ENCODE assay signal across 8 cellular contexts in genomic region chr17:43360376-43360738, GRCh38. TPM values are rescaled to one million over a fixed set of nuclear protein-coding genes. Genes with fewer than 3 reads are reported as not detected.
DNase-seq lines count a peak whose midpoint lies in the region; ATAC-seq and TF ChIP-seq lines count a peak whose summit lies in the region.

No MANE protein-coding gene starts in this region.

- POLR2A ChIA-PET in GM10248 (lab: Yijun Ruan, JAX): interaction anchor here (0.6 to 3.0 kb wide), 31 partner anchors 8 to 972 kb away, joined by 3 to 50 read pairs (median 4); partner anchors contain the start of genes ARL4D, DHX8, HDAC5 and RETREG3
- POLR2A ChIA-PET in activated CD8-positive, alpha-beta T cell treated with anti-CD3 and anti-CD28 coated beads for 36 hours (lab: Charles Lee): interaction anchor here (0.6 to 8.3 kb wide), 24 partner anchors 10 to 362 kb away, joined by 3 to 199 read pairs (median 8); partner anchors contain the start of genes ARL4D, BRCA1, DHX8 and NBR1

- H3K9ac ChIP-seq in mucosa of stomach (ENCODE audit: low read length): peak overlapping the region; percentile 66

- H3K4me3 ChIP-seq in mucosa of stomach (ENCODE audit: low read length): peak overlapping the region; percentile 42

- peaks cover 4% of the 10 kb centered on the region for H3K27me3 Mint-ChIP-seq in activated CD8-positive, alpha-beta T cell treated with anti-CD3 and anti-CD28 coated beads for 36 hours
- peaks cover 6 to 9% of the 10 kb centered on the region in 2 donors for H3K27me3 Mint-ChIP-seq in effector memory CD8-positive, alpha-beta T cell
- H3K27me3 Mint-ChIP-seq in glutamatergic neuron (ENCODE audit: unreplicated experiment): peaks cover 12% of the 10 kb centered on the region

- peaks cover 4% of the 10 kb centered on the region for H3K36me3 Mint-ChIP-seq in activated CD8-positive, alpha-beta T cell treated with anti-CD3 and anti-CD28 coated beads for 36 hours (ENCODE audit: low read depth)
- peaks cover 52% of the 10 kb centered on the region for H3K36me3 Mint-ChIP-seq in effector memory CD8-positive, alpha-beta T cell (ENCODE audit: insufficient read depth)
- no peaks in the 10 kb centered on the region for H3K36me3 Mint-ChIP-seq in glutamatergic neuron (ENCODE audit: unreplicated experiment)

- peak; percentile 26 for ATAC-seq in HG02885 (IDR thresholded peaks at IDR 0.05; ENCODE audit: poor library complexity, unreplicated experiment)
- peak; percentile 48 for ATAC-seq in activated CD8-positive, alpha-beta T cell treated with anti-CD3 and anti-CD28 coated beads for 36 hours
- peak; percentile 58 for ATAC-seq in effector memory CD8-positive, alpha-beta T cell (replicated peaks)

- H3K4me1 Mint-ChIP-seq in activated CD8-positive, alpha-beta T cell treated with anti-CD3 and anti-CD28 coated beads for 36 hours (ENCODE audit: low read depth): peaks cover 38% of the 10 kb centered on the region
- peaks cover 30 to 37% of the 10 kb centered on the region in 2 donors for H3K4me1 Mint-ChIP-seq in effector memory CD8-positive, alpha-beta T cell (ENCODE audit: low read depth in 2 of 2)
- H3K4me1 Mint-ChIP-seq in glutamatergic neuron (ENCODE audit: low read depth, unreplicated experiment): no peaks in the 10 kb centered on the region

- peak overlapping the region; percentile 99 for H3K27ac Mint-ChIP-seq in activated CD8-positive, alpha-beta T cell treated with anti-CD3 and anti-CD28 coated beads for 36 hours
- H3K27ac Mint-ChIP-seq in effector memory CD8-positive, alpha-beta T cell: peak overlapping the region; percentile 100
- H3K27ac Mint-ChIP-seq in glutamatergic neuron (ENCODE audit: unreplicated experiment): no peak overlapping the region

- TF ChIP-seq CTCF in GM10248 (IDR thresholded peaks at IDR 0.05; ENCODE audit: control extremely low read depth, extremely low read depth, low read depth, missing control alignments) (no peak), glutamatergic neuron (IDR thresholded peaks at IDR 0.05; ENCODE audit: partially characterized antibody, unreplicated experiment) (no peak)
- TF ChIP-seq CTCF in activated CD8-positive, alpha-beta T cell treated with anti-CD3 and anti-CD28 coated beads for 36 hours (IDR thresholded peaks at IDR 0.05): no peak

- peak overlapping the region; percentile 83 for H3K4me3 Mint-ChIP-seq in activated CD8-positive, alpha-beta T cell treated with anti-CD3 and anti-CD28 coated beads for 36 hours
- H3K4me3 Mint-ChIP-seq in effector memory CD8-positive, alpha-beta T cell: peak overlapping the region; percentile 81 to 84
- no peak overlapping the region for H3K4me3 Mint-ChIP-seq in glutamatergic neuron (ENCODE audit: unreplicated experiment)

- DNase-seq in GM10248 (ENCODE audit: extremely low spot score): peak; percentile 47
- DNase-seq in NCI-H524 treated with DMSO at 0.1 percent for 48 hours (lab: John Stamatoyannopoulos, UW): peak; percentile 33
- peak; percentile 91 for DNase-seq in activated CD8-positive, alpha-beta T cell treated with anti-CD3 and anti-CD28 coated beads for 36 hours
- DNase-seq in effector memory CD8-positive, alpha-beta T cell: peak; percentile 73 to 77 (median 76)
- peak; percentile 65 for DNase-seq in stimulated activated naive CD4-positive, alpha-beta T cell treated with Interleukin-2 at 50 U/mL for 16 hours (lab: John Stamatoyannopoulos, UW)
- no peak for DNase-seq in glutamatergic neuron

- CTCF ChIA-PET in GM10248 (lab: Yijun Ruan, JAX): interaction anchor here (0.9 to 4.4 kb wide), 6 partner anchors 21 to 124 kb away, joined by 3 to 16 read pairs (median 4); partner anchors contain the start of gene DHX8
- CTCF ChIA-PET in activated CD8-positive, alpha-beta T cell treated with anti-CD3 and anti-CD28 coated beads for 36 hours (lab: Charles Lee): interaction anchor here (2.1 to 3.8 kb wide), 3 partner anchors 21 to 123 kb away, joined by 7 to 21 read pairs (median 12); partner anchors contain the start of gene DHX8

- H3K27me3 ChIP-seq in mucosa of stomach (ENCODE audit: control insufficient read depth, insufficient read depth, low read length): no peaks in the 10 kb centered on the region

- peaks cover 9% of the 10 kb centered on the region for H3K4me1 ChIP-seq in mucosa of stomach (ENCODE audit: control insufficient read depth, insufficient read depth, low read length)

- no peaks in the 10 kb centered on the region for H3K9me3 ChIP-seq in mucosa of stomach (ENCODE audit: control insufficient read depth, low read length)

- intact Hi-C loops in activated CD8-positive, alpha-beta T cell treated with anti-CD3 and anti-CD28 coated beads for 36 hours (cut with micrococcal nuclease): loop anchor here (1.0 kb wide), 1 partner anchor 8 kb away; no protein-coding TSS in a partner anchor

- H3K9me3 Mint-ChIP-seq in activated CD8-positive, alpha-beta T cell treated with anti-CD3 and anti-CD28 coated beads for 36 hours: no peaks in the 10 kb centered on the region
- peaks cover 0 to 2% of the 10 kb centered on the region in 2 donors for H3K9me3 Mint-ChIP-seq in effector memory CD8-positive, alpha-beta T cell
- H3K9me3 Mint-ChIP-seq in glutamatergic neuron (ENCODE audit: unreplicated experiment): peaks cover 6% of the 10 kb centered on the region

- H3K36me3 ChIP-seq in mucosa of stomach (ENCODE audit: control insufficient read depth, insufficient read depth, low read length): no peaks in the 10 kb centered on the region

RNA-seq across cellular contexts. Expression of gene ARL4D, which starts 38.4 kb away (rescaled TPM):
- 1 to 10 TPM; 2.2 to 3.4 TPM for total RNA-seq in activated CD8-positive, alpha-beta T cell treated with anti-CD3 and anti-CD28 coated beads for 36 hours
- total RNA-seq in glutamatergic neuron (ENCODE audit: unreplicated experiment): 100 TPM

Comparison
In these comparisons a context has a peak if more than half of its experiments do, and no peak if none do; other contexts are left out.
1. RNA of gene ARL4D, which starts 38.4 kb away (total RNA-seq): 100 TPM in glutamatergic neuron (single experiment); 2.2 to 3.4 TPM in activated CD8-positive, alpha-beta T cell treated with anti-CD3 and anti-CD28 coated beads for 36 hours; every median in the first group is over 10 times any median in the second.
2. Peak in every context shown above with its lines, with median percentiles within 50 percentile points of each other: ATAC-seq.